Comparison of ENCODE assay signal across 23 cellular contexts in the genomic region with DNA sequence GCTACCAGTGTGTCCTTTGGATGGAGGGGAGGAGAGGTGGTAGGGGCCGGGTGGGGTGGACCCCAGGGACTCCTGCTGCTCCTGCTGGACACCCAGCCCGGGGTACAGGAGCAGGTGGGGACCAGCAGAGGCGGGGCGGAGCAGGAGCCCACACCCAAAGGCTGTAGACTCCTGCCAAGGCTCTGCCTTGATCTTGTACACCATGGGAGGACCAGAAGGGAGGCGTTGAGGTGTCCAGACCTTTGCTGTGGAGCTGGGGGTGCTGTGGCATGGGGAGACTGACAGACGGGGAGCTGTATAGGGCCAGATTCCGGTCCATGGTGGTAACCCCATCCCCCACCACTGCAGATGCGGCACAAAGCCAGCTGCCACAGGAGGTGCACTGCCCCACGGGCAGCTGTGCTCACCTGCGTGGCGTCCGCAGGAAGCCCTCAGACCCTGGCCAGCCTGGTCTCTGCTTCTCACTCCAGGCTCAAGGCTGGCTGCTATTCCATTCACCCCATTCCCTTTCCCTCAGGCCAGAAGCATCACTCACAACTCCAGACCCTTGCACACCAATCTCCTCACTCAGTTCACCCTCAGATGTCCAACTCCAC. TPM values are rescaled to one million over a fixed set of nuclear protein-coding genes. Genes with fewer than 3 reads are reported as not detected.
DNase-seq lines count a peak whose midpoint lies in the region; ATAC-seq, FAIRE-seq and TF ChIP-seq lines count a peak whose summit lies in the region.
"Had no signal": no experiment of that assay in that cellular context is flagged by ENCODE, and none has a peak within 500 bp of the region (broad histone marks: within the 10 kb centered on the region; RNA-seq: fewer than 3 reads in every experiment).

No MANE protein-coding gene starts in this region.

- intact Hi-C loops in HepG2 (cut with micrococcal nuclease; ENCODE audit: unreplicated experiment) (no loop called here), right lobe of liver (cut with DNase I) (no loop called here)
- intact Hi-C loops in activated CD4-positive, alpha-beta T cell treated with anti-CD3 and anti-CD28 coated beads, Interleukin-2, amount 10 ng/mL, durations not matched to agents 24 days and 14 days (cut with micrococcal nuclease), result no loop called here

- DNase-seq in HepG2 (ENCODE audit: low spot score) (no peak), right lobe of liver (no peak), memory B cell (ENCODE audit: low spot score in 2 of 2) (peak in 1 of 2 donors; percentile 30), GM19240 (ENCODE audit: insufficient read length, low spot score) (no peak)
- no peak for DNase-seq in activated CD4-positive, alpha-beta T cell treated with anti-CD3 and anti-CD28 coated beads, Interleukin-2, amount 10 ng/mL, durations not matched to agents 24 days and 14 days
- DNase-seq in activated CD8-positive, alpha-beta memory T cell treated with anti-CD3 and anti-CD28 coated beads, Interleukin-2, amount 50 U/mL, for 4 hours, result no peak
- DNase-seq: activated CD4-positive, alpha-beta memory T cell treated with anti-CD3 and anti-CD28 coated beads for 36 hours; activated naive CD4-positive, alpha-beta T cell treated with Interleukin-2 at 50 U/mL for 16 hours; activated T-cell treated with anti-CD3 and anti-CD28 coated beads, Interleukin-2, amount 50 U/mL, for 1 hour; DMS153; GF-D8; naive thymus-derived CD4-positive, alpha-beta T cell; NCI-H1092; NCI-H1930; NCI-H446; sigmoid colon; stimulated activated CD4-positive, alpha-beta T cell treated with anti-CD3 and anti-CD28 coated beads, Interleukin-15, amount 100 ng/mL, for 24 hours; stimulated activated CD8-positive, alpha-beta memory T cell treated with anti-CD3 and anti-CD28 coated beads, Interleukin-4, amount 100 ng/mL, for 48 hours; T-helper 2 cell had no signal

- H3K27me3 ChIP-seq in HepG2 (ENCODE audit: control insufficient read depth in 1 of 2, insufficient read depth in 2 of 2, low read length in 2 of 2), result peaks cover 7 to 22% of the 10 kb centered on the region in 2 experiments; a peak in 3 of 5 replicates
- peaks cover 4 to 9% of the 10 kb centered on the region in 2 donors for H3K27me3 ChIP-seq in right lobe of liver

- TF ChIP-seq RAD21 in HepG2 (CRISPR knock-in tag; IDR thresholded peaks at IDR 0.05), result no peak

- H3K36me3 ChIP-seq in HepG2 (replicated peaks in 1 of 2; ENCODE audit: control insufficient read depth in 1 of 2, insufficient read depth in 2 of 2, low read length in 2 of 2), result no peaks in the 10 kb centered on the region
- no peaks in the 10 kb centered on the region for H3K36me3 ChIP-seq in right lobe of liver
- H3K36me3 ChIP-seq: pancreas, sigmoid colon, SJSA1 had no signal

- in situ Hi-C loops in HepG2 (cut with HindIII; ENCODE audit: extremely low pct_ligation_motif_present, low pct_unique_long_range_greater_than_20kb), result no loop called here

- 25% methylated on average over 8 of the region's 12 CpGs for WGBS in HepG2 (ENCODE audit: low lambda C conversion rate)
- 74% methylated on average over 3 of the region's 12 CpGs for WGBS in right lobe of liver (ENCODE audit: insufficient coverage, low coverage, low lambda C conversion rate, missing lambda C conversion rate)

- peak overlapping the region; percentile 46; the same call in 1 of the 2 replicates for H3K9ac ChIP-seq in HepG2 (ENCODE audit: insufficient read depth, low read depth, low read length)

- H3K4me3 Mint-ChIP-seq in memory B cell, result peak overlapping the region; percentile 44
- H3K4me3 Mint-ChIP-seq in activated CD4-positive, alpha-beta T cell treated with anti-CD3 and anti-CD28 coated beads, Interleukin-2, amount 10 ng/mL, durations not matched to agents 24 days and 14 days, result no peak overlapping the region
- H3K4me3 Mint-ChIP-seq: activated CD4-positive, alpha-beta memory T cell treated with anti-CD3 and anti-CD28 coated beads for 36 hours; dendritic cell treated with granulocyte-macrophage colony-stimulating factor and Interleukin-4, amounts not matched to agents 40 ng/mL and 50 ng/mL, for 4 days had no signal

- peak overlapping the region in 2 of 3 experiments; percentile 52 to 71; a peak in 1 of 6 replicates for H3K4me3 ChIP-seq in HepG2 (replicated peaks in 1 of 3; ENCODE audit: insufficient read depth in 1 of 3, low read depth in 2 of 3, low read length in 3 of 3)
- no peak overlapping the region for H3K4me3 ChIP-seq in right lobe of liver
- H3K4me3 ChIP-seq: SJSA1 had no signal

- TF ChIP-seq EP300 in HepG2 (IDR thresholded peaks at IDR 0.05; ENCODE audit: low read depth in 2 of 2, low read length in 2 of 2) (no peak), HepG2 (CRISPR knock-in tag; IDR thresholded peaks at IDR 0.05; ENCODE audit: borderline replicate concordance) (no peak)

- H4K20me1 ChIP-seq in HepG2 (ENCODE audit: insufficient read depth, low read length), result no peaks in the 10 kb centered on the region

- TF ChIP-seq CTCF in HepG2 (CRISPR knock-in tag; IDR thresholded peaks at IDR 0.05) (no peak), right lobe of liver (IDR thresholded peaks at IDR 0.05) (no peak), VCaP (conservative IDR thresholded peaks at IDR 0.05) (no peak)

- FAIRE-seq in HepG2 (lab: Jason Lieb, UNC), result no peak
- FAIRE-seq: pancreas had no signal

- no peaks in the 10 kb centered on the region for H3K36me3 Mint-ChIP-seq in memory B cell
- no peaks in the 10 kb centered on the region for H3K36me3 Mint-ChIP-seq in activated CD4-positive, alpha-beta T cell treated with anti-CD3 and anti-CD28 coated beads, Interleukin-2, amount 10 ng/mL, durations not matched to agents 24 days and 14 days (ENCODE audit: low read depth)
- H3K36me3 Mint-ChIP-seq: activated CD4-positive, alpha-beta memory T cell treated with anti-CD3 and anti-CD28 coated beads for 36 hours; naive thymus-derived CD4-positive, alpha-beta T cell had no signal

- ATAC-seq in HepG2, result no peak
- ATAC-seq in right lobe of liver, result no peak
- ATAC-seq in memory B cell (ENCODE audit: low read depth), result no peak
- ATAC-seq: pancreas had no signal

- CTCF ChIA-PET in HepG2 (lab: Yijun Ruan, JAX; ENCODE audit: low intra/inter-chr PET ratio, low total read pairs), result no interaction called here

- no peak overlapping the region for H2AFZ ChIP-seq in HepG2 (ENCODE audit: low read length)

- H3K27ac ChIP-seq in HepG2 (ENCODE audit: extremely low read length, insufficient read depth, low read length) (no peak overlapping the region), right lobe of liver (no peak overlapping the region), VCaP (peak overlapping the region; percentile 58; the same call in 1 of the 2 replicates)
- H3K27ac ChIP-seq: pancreas, sigmoid colon, SJSA1 had no signal

- peaks cover 20% of the 10 kb centered on the region for H3K4me1 Mint-ChIP-seq in memory B cell
- H3K4me1 Mint-ChIP-seq in activated CD4-positive, alpha-beta T cell treated with anti-CD3 and anti-CD28 coated beads, Interleukin-2, amount 10 ng/mL, durations not matched to agents 24 days and 14 days, result no peaks in the 10 kb centered on the region

- peaks cover 14% of the 10 kb centered on the region for H3K27me3 Mint-ChIP-seq in memory B cell
- peaks cover 30% of the 10 kb centered on the region for H3K27me3 Mint-ChIP-seq in activated CD4-positive, alpha-beta T cell treated with anti-CD3 and anti-CD28 coated beads, Interleukin-2, amount 10 ng/mL, durations not matched to agents 24 days and 14 days

- H3K79me2 ChIP-seq in HepG2 (ENCODE audit: insufficient read depth, low read length), result no peaks in the 10 kb centered on the region

- POLR2A ChIA-PET in HepG2 (lab: Yijun Ruan, JAX), result no interaction called here

- H3K4me2 ChIP-seq in HepG2 (ENCODE audit: low read depth, low read length), result peak overlapping the region; percentile 74

- H3K4me1 ChIP-seq in HepG2 (ENCODE audit: insufficient read depth, low read length) (peaks cover 45% of the 10 kb centered on the region), right lobe of liver (peaks cover 0 to 22% (median 3%) of the 10 kb centered on the region in 4 donors)
- H3K4me1 ChIP-seq: SJSA1 had no signal

- H3K27ac Mint-ChIP-seq in memory B cell, result no peak overlapping the region
- no peak overlapping the region for H3K27ac Mint-ChIP-seq in activated CD4-positive, alpha-beta T cell treated with anti-CD3 and anti-CD28 coated beads, Interleukin-2, amount 10 ng/mL, durations not matched to agents 24 days and 14 days
- H3K27ac Mint-ChIP-seq: activated CD4-positive, alpha-beta memory T cell treated with anti-CD3 and anti-CD28 coated beads for 36 hours; dendritic cell treated with granulocyte-macrophage colony-stimulating factor and Interleukin-4, amounts not matched to agents 40 ng/mL and 50 ng/mL, for 4 days had no signal

- H3K9me3 Mint-ChIP-seq in memory B cell, result no peaks in the 10 kb centered on the region
- H3K9me3 Mint-ChIP-seq in activated CD4-positive, alpha-beta T cell treated with anti-CD3 and anti-CD28 coated beads, Interleukin-2, amount 10 ng/mL, durations not matched to agents 24 days and 14 days, result no peaks in the 10 kb centered on the region
- H3K9me3 Mint-ChIP-seq: activated CD4-positive, alpha-beta memory T cell treated with anti-CD3 and anti-CD28 coated beads for 36 hours; dendritic cell treated with granulocyte-macrophage colony-stimulating factor and Interleukin-4, amounts not matched to agents 40 ng/mL and 50 ng/mL, for 4 days; naive thymus-derived CD4-positive, alpha-beta T cell had no signal

- no peak for TF ChIP-seq POLR2A in HepG2 (IDR thresholded peaks at IDR 0.05; ENCODE audit: insufficient read depth in 1 of 2, low read depth in 2 of 2, low read length in 2 of 2)
- no peak for TF ChIP-seq POLR2A in right lobe of liver (IDR thresholded peaks at IDR 0.05)

- BruUV-seq in HepG2 (replicated peaks; lab: Mats Ljungman, UMichigan), result no TSS peak

- H3K9me3 ChIP-seq in HepG2 (ENCODE audit: low read length), result no peaks in the 10 kb centered on the region
- no peaks in the 10 kb centered on the region for H3K9me3 ChIP-seq in right lobe of liver
- H3K9me3 ChIP-seq: pancreas, sigmoid colon, SJSA1 had no signal

RNA-seq across cellular contexts. Expression of a gene that starts 5.0 kb away (rescaled TPM):
- total RNA-seq in HepG2 (2016; rRNA removed; fragmentation: Illumina TruSeq; extraction: Trizol) (7.2 and 22.9 TPM in 2 replicates), right lobe of liver (10 to 100 TPM in 5 of 6 experiments, 1 to 10 TPM in 1; 9.6 to 30.9 (median 23.0) TPM)
- 1.1 and 1.9 TPM in 2 replicates for total RNA-seq in HepG2 (2016; cell fraction: cytosol; rRNA removed; fragmentation: Illumina TruSeq; extraction: Trizol; ENCODE audit: low read depth)
- 6.6 and 22.7 TPM in 2 replicates for total RNA-seq in HepG2 (2016; cell fraction: insoluble cytoplasmic fraction; rRNA removed; fragmentation: Illumina TruSeq; extraction: Trizol)
- total RNA-seq in HepG2 (2016; cell fraction: membrane; rRNA removed; fragmentation: Illumina TruSeq; extraction: Trizol), result 4.2 and 4.6 TPM in 2 replicates
- total RNA-seq in HepG2 (2016; cell fraction: nucleus; rRNA removed; fragmentation: Illumina TruSeq; extraction: Trizol), result 23.8 and 28.9 TPM in 2 replicates
- polyA plus RNA-seq in HepG2 (2011; rRNA removed), result 5.4 and 8.4 TPM in 2 replicates
- polyA plus RNA-seq in HepG2 (2011; cell fraction: cytosol; rRNA removed), result 7.7 and 10.8 TPM in 2 replicates
- 30.6 and 45.2 TPM in 2 replicates for polyA plus RNA-seq in HepG2 (2011; cell fraction: nucleus; rRNA removed)
- polyA plus RNA-seq in HepG2 (2012), result 5.1 and 7.0 TPM in 2 replicates
- 1.2 and 1.5 TPM in 2 replicates for polyA plus RNA-seq in HepG2 (2016; cell fraction: cytosol; fragmentation: Illumina TruSeq; extraction: Trizol; ENCODE audit: low read depth)
- 4.5 and 6.1 TPM in 2 replicates for polyA plus RNA-seq in HepG2 (2016; cell fraction: insoluble cytoplasmic fraction; fragmentation: Illumina TruSeq; extraction: Trizol; ENCODE audit: low read depth)
- 1.6 and 2.2 TPM in 2 replicates for polyA plus RNA-seq in HepG2 (2016; cell fraction: membrane; fragmentation: Illumina TruSeq; extraction: Trizol; ENCODE audit: low read depth)
- 25.4 and 27.0 TPM in 2 replicates for polyA plus RNA-seq in HepG2 (2016; cell fraction: nucleus; fragmentation: Illumina TruSeq; extraction: Trizol; ENCODE audit: insufficient read depth, low read depth)
- 0.40 and 58.6 TPM in 2 replicates for polyA minus RNA-seq in HepG2 (2011; rRNA and poly(A)+ RNA removed; ENCODE audit: low replicate concordance)
- 13.4 and 13.6 TPM in 2 replicates for polyA minus RNA-seq in HepG2 (2011; cell fraction: cytosol; rRNA and poly(A)+ RNA removed)
- polyA minus RNA-seq in HepG2 (2011; cell fraction: nucleus; rRNA and poly(A)+ RNA removed), result 37.7 and 40.7 TPM in 2 replicates
- total RNA-seq in activated CD4-positive, alpha-beta T cell treated with anti-CD3 and anti-CD28 coated beads, Interleukin-2, amount 10 ng/mL, durations not matched to agents 24 days and 14 days, result 0.26 TPM in 1 of 2 replicates, not detected in the other
- total RNA-seq: activated CD4-positive, alpha-beta memory T cell treated with anti-CD3 and anti-CD28 coated beads for 36 hours; sigmoid colon; SJSA1 had no signal

RNA-seq across cellular contexts. Expression of a gene that starts 11.3 kb away (rescaled TPM):
- total RNA-seq in HepG2 (2016; rRNA removed; fragmentation: Illumina TruSeq; extraction: Trizol), result 0.32 and 1.0 TPM in 2 replicates
- total RNA-seq in HepG2 (2016; cell fraction: cytosol; rRNA removed; fragmentation: Illumina TruSeq; extraction: Trizol; ENCODE audit: low read depth), result not detected in 2 replicates
- 0.84 TPM in 1 of 2 replicates, not detected in the other for total RNA-seq in HepG2 (2016; cell fraction: insoluble cytoplasmic fraction; rRNA removed; fragmentation: Illumina TruSeq; extraction: Trizol)
- total RNA-seq in HepG2 (2016; cell fraction: membrane; rRNA removed; fragmentation: Illumina TruSeq; extraction: Trizol), result 0.24 and 0.53 TPM in 2 replicates
- 0.75 and 2.8 TPM in 2 replicates for total RNA-seq in HepG2 (2016; cell fraction: nucleus; rRNA removed; fragmentation: Illumina TruSeq; extraction: Trizol)
- polyA plus RNA-seq in HepG2 (2011; rRNA removed), result 0.77 and 1.5 TPM in 2 replicates
- 0.24 and 0.27 TPM in 2 replicates for polyA plus RNA-seq in HepG2 (2011; cell fraction: cytosol; rRNA removed)
- polyA plus RNA-seq in HepG2 (2011; cell fraction: nucleus; rRNA removed), result 34.5 and 42.6 TPM in 2 replicates
- 1.0 and 2.7 TPM in 2 replicates for polyA plus RNA-seq in HepG2 (2012)
- polyA plus RNA-seq in HepG2 (2016; cell fraction: cytosol; fragmentation: Illumina TruSeq; extraction: Trizol; ENCODE audit: low read depth), result 0.19 and 0.29 TPM in 2 replicates
- not detected in 2 replicates for polyA plus RNA-seq in HepG2 (2016; cell fraction: insoluble cytoplasmic fraction; fragmentation: Illumina TruSeq; extraction: Trizol; ENCODE audit: low read depth)
- 0.19 and 0.30 TPM in 2 replicates for polyA plus RNA-seq in HepG2 (2016; cell fraction: membrane; fragmentation: Illumina TruSeq; extraction: Trizol; ENCODE audit: low read depth)
- 2.2 and 4.7 TPM in 2 replicates for polyA plus RNA-seq in HepG2 (2016; cell fraction: nucleus; fragmentation: Illumina TruSeq; extraction: Trizol; ENCODE audit: insufficient read depth, low read depth)
- polyA minus RNA-seq in HepG2 (2011; rRNA and poly(A)+ RNA removed; ENCODE audit: low replicate concordance), result 1.4 and 1.8 TPM in 2 replicates
- 0.69 TPM in 1 of 2 replicates, not detected in the other for polyA minus RNA-seq in HepG2 (2011; cell fraction: cytosol; rRNA and poly(A)+ RNA removed)
- 3.5 and 4.0 TPM in 2 replicates for polyA minus RNA-seq in HepG2 (2011; cell fraction: nucleus; rRNA and poly(A)+ RNA removed)
- 10 to 100 TPM in 3 of 6 experiments, 1 to 10 TPM in 3; 4.7 to 15.1 (median 11.0) TPM for total RNA-seq in right lobe of liver
- total RNA-seq in activated CD4-positive, alpha-beta T cell treated with anti-CD3 and anti-CD28 coated beads, Interleukin-2, amount 10 ng/mL, durations not matched to agents 24 days and 14 days, result 30.4 and 31.2 TPM in 2 replicates

RNA-seq across cellular contexts. Expression of a gene that starts 13.2 kb away (rescaled TPM):
- total RNA-seq in HepG2 (2016; rRNA removed; fragmentation: Illumina TruSeq; extraction: Trizol) (12.3 and 19.1 TPM in 2 replicates), right lobe of liver (10 to 100 TPM; 27.9 to 60.1 (median 45.7) TPM)
- total RNA-seq in HepG2 (2016; cell fraction: cytosol; rRNA removed; fragmentation: Illumina TruSeq; extraction: Trizol; ENCODE audit: low read depth), result 8.9 and 9.3 TPM in 2 replicates
- 11.5 and 17.5 TPM in 2 replicates for total RNA-seq in HepG2 (2016; cell fraction: insoluble cytoplasmic fraction; rRNA removed; fragmentation: Illumina TruSeq; extraction: Trizol)
- total RNA-seq in HepG2 (2016; cell fraction: membrane; rRNA removed; fragmentation: Illumina TruSeq; extraction: Trizol), result 31.8 and 32.6 TPM in 2 replicates
- total RNA-seq in HepG2 (2016; cell fraction: nucleus; rRNA removed; fragmentation: Illumina TruSeq; extraction: Trizol), result 13.0 and 15.9 TPM in 2 replicates
- polyA plus RNA-seq in HepG2 (2011; rRNA removed), result 30.6 and 35.5 TPM in 2 replicates
- polyA plus RNA-seq in HepG2 (2011; cell fraction: cytosol; rRNA removed), result 37.2 and 49.4 TPM in 2 replicates
- polyA plus RNA-seq in HepG2 (2011; cell fraction: nucleus; rRNA removed), result 122 and 143 TPM in 2 replicates
- 21.8 and 31.9 TPM in 2 replicates for polyA plus RNA-seq in HepG2 (2012)
- polyA plus RNA-seq in HepG2 (2016; cell fraction: cytosol; fragmentation: Illumina TruSeq; extraction: Trizol; ENCODE audit: low read depth), result 15.2 and 15.4 TPM in 2 replicates
- polyA plus RNA-seq in HepG2 (2016; cell fraction: insoluble cytoplasmic fraction; fragmentation: Illumina TruSeq; extraction: Trizol; ENCODE audit: low read depth), result 18.1 and 23.1 TPM in 2 replicates
- polyA plus RNA-seq in HepG2 (2016; cell fraction: membrane; fragmentation: Illumina TruSeq; extraction: Trizol; ENCODE audit: low read depth), result 38.4 and 44.6 TPM in 2 replicates
- 33.6 and 40.0 TPM in 2 replicates for polyA plus RNA-seq in HepG2 (2016; cell fraction: nucleus; fragmentation: Illumina TruSeq; extraction: Trizol; ENCODE audit: insufficient read depth, low read depth)
- polyA minus RNA-seq in HepG2 (2011; rRNA and poly(A)+ RNA removed; ENCODE audit: low replicate concordance), result 74.3 and 145 TPM in 2 replicates
- 22.8 and 26.5 TPM in 2 replicates for polyA minus RNA-seq in HepG2 (2011; cell fraction: cytosol; rRNA and poly(A)+ RNA removed)
- polyA minus RNA-seq in HepG2 (2011; cell fraction: nucleus; rRNA and poly(A)+ RNA removed), result 19.9 and 23.2 TPM in 2 replicates
- 18.2 and 18.9 TPM in 2 replicates for total RNA-seq in activated CD4-positive, alpha-beta T cell treated with anti-CD3 and anti-CD28 coated beads, Interleukin-2, amount 10 ng/mL, durations not matched to agents 24 days and 14 days

RNA-seq across cellular contexts. Expression of a gene that starts 24.8 kb away (rescaled TPM):
- total RNA-seq in HepG2 (2016; rRNA removed; fragmentation: Illumina TruSeq; extraction: Trizol) (3.2 and 7.2 TPM in 2 replicates), right lobe of liver (10 to 100 TPM in 1 of 6 experiments, 1 to 10 TPM in 5; 4.6 to 10.5 (median 5.7) TPM)
- total RNA-seq in HepG2 (2016; cell fraction: cytosol; rRNA removed; fragmentation: Illumina TruSeq; extraction: Trizol; ENCODE audit: low read depth), result 0.53 and 1.4 TPM in 2 replicates
- total RNA-seq in HepG2 (2016; cell fraction: insoluble cytoplasmic fraction; rRNA removed; fragmentation: Illumina TruSeq; extraction: Trizol), result 2.4 and 7.8 TPM in 2 replicates
- total RNA-seq in HepG2 (2016; cell fraction: membrane; rRNA removed; fragmentation: Illumina TruSeq; extraction: Trizol), result 2.5 and 2.9 TPM in 2 replicates
- 7.0 and 7.9 TPM in 2 replicates for total RNA-seq in HepG2 (2016; cell fraction: nucleus; rRNA removed; fragmentation: Illumina TruSeq; extraction: Trizol)
- polyA plus RNA-seq in HepG2 (2011; rRNA removed), result 4.5 and 6.1 TPM in 2 replicates
- polyA plus RNA-seq in HepG2 (2011; cell fraction: cytosol; rRNA removed), result 3.1 and 4.8 TPM in 2 replicates
- polyA plus RNA-seq in HepG2 (2011; cell fraction: nucleus; rRNA removed), result 50.5 and 58.5 TPM in 2 replicates
- polyA plus RNA-seq in HepG2 (2012), result 3.0 and 5.5 TPM in 2 replicates
- polyA plus RNA-seq in HepG2 (2016; cell fraction: cytosol; fragmentation: Illumina TruSeq; extraction: Trizol; ENCODE audit: low read depth), result 0.35 and 0.36 TPM in 2 replicates
- polyA plus RNA-seq in HepG2 (2016; cell fraction: insoluble cytoplasmic fraction; fragmentation: Illumina TruSeq; extraction: Trizol; ENCODE audit: low read depth), result 2.0 and 3.4 TPM in 2 replicates
- polyA plus RNA-seq in HepG2 (2016; cell fraction: membrane; fragmentation: Illumina TruSeq; extraction: Trizol; ENCODE audit: low read depth), result 1.3 and 1.7 TPM in 2 replicates
- 16.0 and 17.5 TPM in 2 replicates for polyA plus RNA-seq in HepG2 (2016; cell fraction: nucleus; fragmentation: Illumina TruSeq; extraction: Trizol; ENCODE audit: insufficient read depth, low read depth)
- 3.0 and 10.3 TPM in 2 replicates for polyA minus RNA-seq in HepG2 (2011; rRNA and poly(A)+ RNA removed; ENCODE audit: low replicate concordance)
- polyA minus RNA-seq in HepG2 (2011; cell fraction: cytosol; rRNA and poly(A)+ RNA removed), result 4.2 and 4.9 TPM in 2 replicates
- polyA minus RNA-seq in HepG2 (2011; cell fraction: nucleus; rRNA and poly(A)+ RNA removed), result 7.2 and 8.1 TPM in 2 replicates
- total RNA-seq in activated CD4-positive, alpha-beta T cell treated with anti-CD3 and anti-CD28 coated beads, Interleukin-2, amount 10 ng/mL, durations not matched to agents 24 days and 14 days, result 15.2 and 16.6 TPM in 2 replicates

Comparison
In these comparisons a context has a peak if more than half of its experiments do, and no peak if none do; other contexts are left out.
1. H3K4me3 ChIP-seq: peak in HepG2 (2 of 3); none in right lobe of liver (0 of 3).